ENCODE assay signal across 1 cellular context in genomic region chr2:127155901-127156300, GRCh38.
TF ChIP-seq lines count a peak whose summit lies in the region.

No MANE protein-coding gene starts in this region.

TF ChIP-seq in WTC11, 78 proteins besides CTCF, POLR2A, EP300 and RAD21 (continued from another document):
- TF ChIP-seq ATF2 (CRISPR knock-in tag; IDR thresholded peaks at IDR 0.05; ENCODE audit: borderline replicate concordance, low read depth) (no peak), PRDM15 (CRISPR knock-in tag; IDR thresholded peaks at IDR 0.05) (no peak), FOXP1 (CRISPR knock-in tag; IDR thresholded peaks at IDR 0.05; ENCODE audit: borderline replicate concordance) (no peak), RELA (CRISPR knock-in tag; IDR thresholded peaks at IDR 0.05; ENCODE audit: borderline replicate concordance) (no peak), TP53 (CRISPR knock-in tag; IDR thresholded peaks at IDR 0.05) (no peak)
TF ChIP-seq in WTC11: peak in this region for 0.
